Comparison of ENCODE assay signal across 27 cellular contexts in genomic region chr10:63910806-63911205, GRCh38.
DNase-seq lines count a peak whose midpoint lies in the region; FAIRE-seq and TF ChIP-seq lines count a peak whose summit lies in the region.
"Had no signal": no experiment of that assay in that cellular context is flagged by ENCODE, and none has a peak within 500 bp of the region (broad histone marks: within the 10 kb centered on the region; RNA-seq: fewer than 3 reads in every experiment).

No MANE protein-coding gene starts in this region.

- H2AFZ ChIP-seq in H1 (ENCODE audit: low read length) (peak overlapping the region; percentile 65), parathyroid adenoma (peak overlapping the region; percentile 26)
- H2AFZ ChIP-seq: GM23248 had no signal

- H3K79me2 ChIP-seq in H1 (ENCODE audit: control insufficient read depth in 1 of 2, insufficient read depth in 2 of 2, low read length in 2 of 2): no peaks in the 10 kb centered on the region
- no peaks in the 10 kb centered on the region for H3K79me2 ChIP-seq in mesendoderm (ENCODE audit: control insufficient read depth, insufficient read depth, low read length)
- H3K79me2 ChIP-seq in parathyroid adenoma: no peaks in the 10 kb centered on the region

- CTCF ChIA-PET in H1 (lab: Charles Lee; ENCODE audit: partially characterized antibody): interaction anchor here (0.7 to 3.5 kb wide), 4 partner anchors 9 to 44 kb away, joined by 3 to 31 read pairs (median 4); no protein-coding TSS in a partner anchor

- H3K4ac ChIP-seq in H1 (replicated peaks; ENCODE audit: insufficient read length, low read depth, low read length) (no peak overlapping the region), mesendoderm (ENCODE audit: low read depth, low read length) (no peak overlapping the region)

- FAIRE-seq in H1 (lab: Jason Lieb, UNC): peak; percentile 39
- FAIRE-seq: A204.1, G401.6, GM12891, GM18507, HepG2, HTR-8/SVneo had no signal

- TF ChIP-seq RAD21 in H1 (IDR thresholded peaks at IDR 0.05 in 1 of 2, conservative IDR thresholded peaks at IDR 0.05 in 1 of 2; ENCODE audit: low read depth in 2 of 2, low read length in 2 of 2): no peak

- H3K4me1 ChIP-seq in HAP-1: peaks cover 20% of the 10 kb centered on the region
- peaks cover 0 to 6% (median 2%) of the 10 kb centered on the region in 4 experiments; a peak in 3 of 7 replicates for H3K4me1 ChIP-seq in H1 (replicated peaks in 1 of 4; ENCODE audit: control insufficient read depth in 3 of 4, insufficient read depth in 4 of 4, low read length in 3 of 4)
- H3K4me1 ChIP-seq in mesendoderm (ENCODE audit: control insufficient read depth, low read depth, low read length): no peaks in the 10 kb centered on the region
- H3K4me1 ChIP-seq in parathyroid adenoma: no peaks in the 10 kb centered on the region
- H3K4me1 ChIP-seq: BE2C had no signal

- H2BK20ac ChIP-seq in H1 (ENCODE audit: low read length): no peak overlapping the region

- H3K36me3 ChIP-seq in HAP-1 (replicated peaks) (no peaks in the 10 kb centered on the region), H1 (ENCODE audit: control insufficient read depth in 2 of 4, insufficient read depth in 4 of 4, low read length in 3 of 4) (no peaks in the 10 kb centered on the region), mesendoderm (ENCODE audit: control insufficient read depth, insufficient read depth, low read length) (no peaks in the 10 kb centered on the region), parathyroid adenoma (ENCODE audit: control insufficient read depth, insufficient read depth, low read length) (no peaks in the 10 kb centered on the region)
- H3K36me3 ChIP-seq: BE2C had no signal

- H3K9ac ChIP-seq in H1 (replicated peaks in 1 of 4; ENCODE audit: extremely low read depth in 1 of 4, low read depth in 3 of 4, low read length in 3 of 4) (no peak overlapping the region), mesendoderm (ENCODE audit: low read length) (no peak overlapping the region), parathyroid adenoma (no peak overlapping the region)
- H3K9ac ChIP-seq: GM23248 had no signal

- H3K56ac ChIP-seq in H1 (replicated peaks; ENCODE audit: insufficient read length, low read depth, low read length) (no peak overlapping the region), mesendoderm (ENCODE audit: low read length) (no peak overlapping the region)

- H3K14ac ChIP-seq in H1 (ENCODE audit: insufficient read length): no peak overlapping the region

- H2BK15ac ChIP-seq in H1 (ENCODE audit: low read length): no peak overlapping the region
- no peak overlapping the region for H2BK15ac ChIP-seq in mesendoderm (replicated peaks; ENCODE audit: low read depth)

- H3K4me3 ChIP-seq in HAP-1: no peak overlapping the region
- no peak overlapping the region for H3K4me3 ChIP-seq in H1 (ENCODE audit: extremely low read depth in 1 of 4, insufficient read depth in 2 of 4, low read depth in 3 of 4, low read length in 4 of 4)
- no peak overlapping the region for H3K4me3 ChIP-seq in mesendoderm (ENCODE audit: low read length)
- H3K4me3 ChIP-seq in parathyroid adenoma (ENCODE audit: low read depth, low read length): no peak overlapping the region
- H3K4me3 ChIP-seq: GM23248 had no signal

- H2BK120ac ChIP-seq in H1 (replicated peaks; ENCODE audit: low read depth, low read length) (no peak overlapping the region), mesendoderm (ENCODE audit: low read depth, low read length) (no peak overlapping the region)

- no peak overlapping the region for H2AK5ac ChIP-seq in H1 (ENCODE audit: low read depth, low read length)
- H2AK5ac ChIP-seq in mesendoderm (ENCODE audit: low read length): no peak overlapping the region

- no peaks in the 10 kb centered on the region for H3K27me3 ChIP-seq in HAP-1 (ENCODE audit: low read depth)
- H3K27me3 ChIP-seq in H1 (replicated peaks in 1 of 4; ENCODE audit: control insufficient read depth in 3 of 4, extremely low read depth in 1 of 4, insufficient read depth in 3 of 4, low read length in 3 of 4): no peaks in the 10 kb centered on the region
- no peaks in the 10 kb centered on the region for H3K27me3 ChIP-seq in mesendoderm (ENCODE audit: insufficient read depth, low read length, poor library complexity)
- no peaks in the 10 kb centered on the region for H3K27me3 ChIP-seq in parathyroid adenoma (ENCODE audit: control insufficient read depth, insufficient read depth, low read length)
- H3K27me3 ChIP-seq: BE2C had no signal

- H3K23me2 ChIP-seq in H1 (ENCODE audit: low read depth, low read length): no peaks in the 10 kb centered on the region

- no peak overlapping the region for H3K23ac ChIP-seq in H1 (ENCODE audit: insufficient read length)
- H3K23ac ChIP-seq in mesendoderm (ENCODE audit: low read length): no peak overlapping the region

- POLR2A ChIA-PET in H1 (lab: Charles Lee; ENCODE audit: partially characterized antibody): interaction anchor here (0.6 kb wide), 1 partner anchor 716 kb away, joined by 3 read pairs; no protein-coding TSS in a partner anchor

- H4K91ac ChIP-seq in H1 (replicated peaks; ENCODE audit: insufficient read length, low read length): no peak overlapping the region

- in situ Hi-C loops in HAP-1 (cut with MboI; ENCODE audit: low sequenced_read_pairs): no loop called here

- H3K9me3 ChIP-seq in HAP-1: no peaks in the 10 kb centered on the region
- H3K9me3 ChIP-seq in H1 (ENCODE audit: insufficient read depth in 2 of 2, low read depth in 1 of 2, low read length in 1 of 2): peaks cover 0 to 5% of the 10 kb centered on the region in 2 experiments; a peak in 1 of 4 replicates
- H3K9me3 ChIP-seq in parathyroid adenoma (ENCODE audit: control insufficient read depth, low read length): no peaks in the 10 kb centered on the region
- H3K9me3 ChIP-seq: BE2C had no signal

- H4K8ac ChIP-seq in H1 (ENCODE audit: extremely low read depth, insufficient read depth, low read length): no peak overlapping the region
- no peak overlapping the region for H4K8ac ChIP-seq in mesendoderm (ENCODE audit: low read depth, low read length)

- no peak overlapping the region for H4K5ac ChIP-seq in H1 (ENCODE audit: insufficient read length, low read depth, low read length)
- no peak overlapping the region for H4K5ac ChIP-seq in mesendoderm (ENCODE audit: low read length)

- no peak for TF ChIP-seq CTCF in H1 (IDR thresholded peaks at IDR 0.05; ENCODE audit: control extremely low read depth in 1 of 3, insufficient read depth in 1 of 3, low read depth in 1 of 3, low read length in 3 of 3)
- no peak for TF ChIP-seq CTCF in parathyroid adenoma (IDR thresholded peaks at IDR 0.05)

- H2BK5ac ChIP-seq in H1 (ENCODE audit: low read depth, low read length) (no peak overlapping the region), mesendoderm (ENCODE audit: low read length) (no peak overlapping the region)

- H3K27ac ChIP-seq in H1 (ENCODE audit: low read depth, low read length): no peak overlapping the region
- no peak overlapping the region for H3K27ac ChIP-seq in mesendoderm (ENCODE audit: low read depth, low read length)
- H3K27ac ChIP-seq in parathyroid adenoma: no peak overlapping the region
- H3K27ac ChIP-seq: GM23248 had no signal

- H3K4me2 ChIP-seq in H1 (ENCODE audit: insufficient read depth in 1 of 2, low read depth in 2 of 2, low read length in 2 of 2) (peak overlapping the region in 1 of 2 experiments; percentile 13; a peak in 1 of 4 replicates), mesendoderm (ENCODE audit: low read length) (no peak overlapping the region), parathyroid adenoma (ENCODE audit: low read length) (no peak overlapping the region)

- TF ChIP-seq POLR2A in H1 (IDR thresholded peaks at IDR 0.05; ENCODE audit: control extremely low read depth in 1 of 2, low read depth in 2 of 2, low read length in 2 of 2): no peak

- no peaks in the 10 kb centered on the region for H4K20me1 ChIP-seq in H1 (replicated peaks in 1 of 2; ENCODE audit: control insufficient read depth in 1 of 2, insufficient read depth in 2 of 2, low read length in 2 of 2)

- no peak for TF ChIP-seq EP300 in H1 (IDR thresholded peaks at IDR 0.05; ENCODE audit: borderline replicate concordance in 1 of 2, low read depth in 2 of 2, low read length in 2 of 2)

- no peak overlapping the region for H2BK12ac ChIP-seq in H1 (ENCODE audit: low read depth, low read length)

- 61% methylated on average over 4 of the region's 4 CpGs; no CpG with 5 or more reads in 1 of the 2 experiments for WGBS in H1 (ENCODE audit: extremely low coverage in 1 of 2, insufficient coverage in 1 of 2, insufficient read length in 1 of 2, insufficient replicate concordance in 2 of 2, low coverage in 1 of 2, low lambda C conversion rate in 2 of 2, missing lambda C conversion rate in 1 of 2), 2 experiments
- no CpG with 5 or more reads among the region's 4 CpGs for WGBS in mesendoderm (ENCODE audit: extremely low coverage, insufficient coverage, low lambda C conversion rate)

- DNase-seq in HAP-1 (ENCODE audit: low spot score in 2 of 2) (peak; percentile 19 to 38), H1 (ENCODE audit: low read depth in 1 of 2, low spot score in 2 of 2) (no peak), mesendoderm (peak; percentile 57), NCI-H146 treated with DMSO at 0.1 percent for 48 hours (lab: John Stamatoyannopoulos, UW; ENCODE audit: unreplicated experiment) (no peak), NCI-H526 treated with DMSO at 0.1 percent for 48 hours (lab: John Stamatoyannopoulos, UW) (no peak), ureter (ENCODE audit: low spot score) (no peak)
- DNase-seq in activated CD8-positive, alpha-beta memory T cell treated with anti-CD3 and anti-CD28 coated beads for 24 hours: no peak
- DNase-seq: ACHN; BE2C; C1 segment of cervical spinal cord; CD4-positive, CD25-positive, alpha-beta regulatory T cell; CD8-positive, alpha-beta memory T cell; COR-L47; DMS 273 treated with DMSO at 0.1 percent for 48 hours; DMS53; DND-41; EL; GM23248; H7; KBM-7 had no signal

- H3K18ac ChIP-seq in H1 (ENCODE audit: extremely low read depth, low read length) (no peak overlapping the region), mesendoderm (ENCODE audit: low read length) (no peak overlapping the region)

- H3K79me1 ChIP-seq in H1 (ENCODE audit: low read depth, low read length) (no peaks in the 10 kb centered on the region), mesendoderm (ENCODE audit: low read length) (no peaks in the 10 kb centered on the region)

TF ChIP-seq in H1, 55 proteins besides CTCF, POLR2A, EP300 and RAD21 (continues in another document):
- no peak for TF ChIP-seq CBX8 (IDR thresholded peaks at IDR 0.05; ENCODE audit: borderline replicate concordance, low read depth, low read length)
- no peak for TF ChIP-seq SIN3A (conservative IDR thresholded peaks at IDR 0.05 in 1 of 2, IDR thresholded peaks at IDR 0.05 in 1 of 2; ENCODE audit: low read depth in 1 of 2, low read length in 2 of 2)
- no peak for TF ChIP-seq CHD1 (IDR thresholded peaks at IDR 0.05; ENCODE audit: low read depth, low read length)
- TF ChIP-seq POU5F1 (IDR thresholded peaks at IDR 0.05; ENCODE audit: low read depth, low read length): no peak
- no peak for TF ChIP-seq GTF2F1 (IDR thresholded peaks at IDR 0.05; ENCODE audit: borderline replicate concordance, low read depth, low read length)
- no peak for TF ChIP-seq KDM5A (IDR thresholded peaks at IDR 0.05; ENCODE audit: low read length)
- no peak for TF ChIP-seq SRF (IDR thresholded peaks at IDR 0.05; ENCODE audit: low read depth, low read length)
- no peak for TF ChIP-seq NRF1 (IDR thresholded peaks at IDR 0.05; ENCODE audit: low read depth, low read length)

Comparison
In these comparisons a context has a peak if more than half of its experiments do, and no peak if none do; other contexts are left out.
1. DNase-seq: peak in HAP-1 (2 of 2) and mesendoderm (single experiment); none in H1 (0 of 2), NCI-H146 treated with DMSO at 0.1 percent for 48 hours (single experiment), activated CD8-positive, alpha-beta memory T cell treated with anti-CD3 and anti-CD28 coated beads for 24 hours (single experiment), NCI-H526 treated with DMSO at 0.1 percent for 48 hours (single experiment) and ureter (single experiment).